Comparison of ENCODE assay signal across 8 cellular contexts in genomic region chr11:18633256-18634139, GRCh38. TPM values are rescaled to one million over a fixed set of nuclear protein-coding genes. Genes with fewer than 3 reads are reported as not detected.
DNase-seq lines count a peak whose midpoint lies in the region; ATAC-seq and TF ChIP-seq lines count a peak whose summit lies in the region.

No MANE protein-coding gene starts in this region.

- POLR2A ChIA-PET in WTC11 (lab: Charles Lee), result interaction anchor here (0.9 to 1.6 kb wide), 4 partner anchors 19 to 107 kb away, joined by 4 to 6 read pairs (median 4); partner anchors contain the start of genes TSG101 and UEVLD

- intact Hi-C loops in sigmoid colon (cut with DNase I), result loop anchor here (2.0 to 5.0 kb wide), 6 partner anchors 45 to 311 kb away; partner anchors contain the start of genes GTF2H1, HPS5, LDHA and TMEM86A

- peaks cover 16% of the 10 kb centered on the region for H3K4me1 Mint-ChIP-seq in WTC11

- no peaks in the 10 kb centered on the region for H3K27me3 ChIP-seq in sigmoid colon

- WGBS in sigmoid colon, 2 donors, result 4 to 7% methylated on average over 31 of the region's 31 CpGs

- H3K4me3 Mint-ChIP-seq in WTC11, result peak overlapping the region; percentile 99

- peak overlapping the region; percentile 57 to 74 (median 68) for H3K4me3 ChIP-seq in sigmoid colon

- H3K9me3 ChIP-seq in sigmoid colon, result no peaks in the 10 kb centered on the region

- H3K27ac ChIP-seq in C4-2B, result peak overlapping the region; percentile 83
- H3K27ac ChIP-seq in sigmoid colon, result peak overlapping the region; percentile 90 to 95 (median 92)

- no peaks in the 10 kb centered on the region for H3K36me3 Mint-ChIP-seq in WTC11

- no peak for TF ChIP-seq POLR2A in sigmoid colon (IDR thresholded peaks at IDR 0.05)

- H3K9me3 Mint-ChIP-seq in WTC11, result no peaks in the 10 kb centered on the region

- no peak for TF ChIP-seq CTCF in C4-2B (conservative IDR thresholded peaks at IDR 0.05)
- no peak for TF ChIP-seq CTCF in WTC11 (IDR thresholded peaks at IDR 0.05)
- no peak for TF ChIP-seq CTCF in sigmoid colon (IDR thresholded peaks at IDR 0.05)

- no peak for TF ChIP-seq EP300 in sigmoid colon (IDR thresholded peaks at IDR 0.05)

- CTCF ChIA-PET in WTC11 (lab: Charles Lee), result interaction anchor here (0.9 to 2.2 kb wide), 6 partner anchors 17 to 518 kb away, joined by 3 to 7 read pairs (median 3); no protein-coding TSS in a partner anchor

- peak; percentile 33 for ATAC-seq in GM19035 (IDR thresholded peaks at IDR 0.05; ENCODE audit: unreplicated experiment)
- peak; percentile 59 for ATAC-seq in HG03139 (IDR thresholded peaks at IDR 0.05; ENCODE audit: unreplicated experiment)
- ATAC-seq in WTC11, result no peak

- H3K36me3 ChIP-seq in sigmoid colon, result no peaks in the 10 kb centered on the region

- H3K4me1 ChIP-seq in sigmoid colon, result peaks cover 0 to 24% (median 16%) of the 10 kb centered on the region in 4 donors

- DNase-seq in WTC11 (ENCODE audit: low spot score) (no peak), fibroblast of the conjunctiva (ENCODE audit: low read depth) (peak; percentile 32), sigmoid colon (peak; percentile 68), OCI-M2 (lab: John Stamatoyannopoulos, UW; ENCODE audit: unreplicated experiment) (no peak), SHP77 treated with DMSO at 0.1 percent for 48 hours (lab: John Stamatoyannopoulos, UW) (no peak)

- peaks cover 7% of the 10 kb centered on the region; the same call in 1 of the 2 replicates for H3K27me3 Mint-ChIP-seq in WTC11 (ENCODE audit: low read depth)

- peak overlapping the region; percentile 99 for H3K27ac Mint-ChIP-seq in WTC11

TF ChIP-seq in WTC11, 78 proteins besides CTCF, POLR2A, EP300 and RAD21:
- TF ChIP-seq ZBTB21 (CRISPR knock-in tag; IDR thresholded peaks at IDR 0.05; ENCODE audit: borderline replicate concordance) (no peak), AFF4 (CRISPR knock-in tag; IDR thresholded peaks at IDR 0.05; ENCODE audit: borderline replicate concordance) (no peak), ZSCAN18 (CRISPR knock-in tag; IDR thresholded peaks at IDR 0.05) (no peak), ETV6 (CRISPR knock-in tag; IDR thresholded peaks at IDR 0.05) (no peak), FOXP4 (CRISPR knock-in tag; IDR thresholded peaks at IDR 0.05) (no peak), JAZF1 (CRISPR knock-in tag; IDR thresholded peaks at IDR 0.05) (no peak), SP1 (CRISPR knock-in tag; conservative IDR thresholded peaks at IDR 0.05) (no peak), ZNF121 (CRISPR knock-in tag; IDR thresholded peaks at IDR 0.05) (no peak), IRF2 (CRISPR knock-in tag; IDR thresholded peaks at IDR 0.05; ENCODE audit: borderline replicate concordance, low read depth) (no peak), TEAD4 (CRISPR knock-in tag; IDR thresholded peaks at IDR 0.05) (no peak), E2F4 (CRISPR knock-in tag; IDR thresholded peaks at IDR 0.05; ENCODE audit: borderline replicate concordance, low read depth) (no peak), ZNF263 (CRISPR knock-in tag; IDR thresholded peaks at IDR 0.05; ENCODE audit: low read depth) (no peak), GABPB1 (CRISPR knock-in tag; IDR thresholded peaks at IDR 0.05) (no peak), FOXK1 (CRISPR knock-in tag; IDR thresholded peaks at IDR 0.05) (no peak), CREB1 (CRISPR knock-in tag; IDR thresholded peaks at IDR 0.05) (no peak), FOXP1 (CRISPR knock-in tag; IDR thresholded peaks at IDR 0.05; ENCODE audit: borderline replicate concordance) (no peak), ATF2 (CRISPR knock-in tag; IDR thresholded peaks at IDR 0.05; ENCODE audit: borderline replicate concordance, low read depth) (no peak), MYBL2 (CRISPR knock-in tag; IDR thresholded peaks at IDR 0.05) (no peak), SMAD3 (CRISPR knock-in tag; IDR thresholded peaks at IDR 0.05; ENCODE audit: borderline replicate concordance) (no peak), NFATC4 (CRISPR knock-in tag; IDR thresholded peaks at IDR 0.05) (no peak)

RNA-seq across cellular contexts. Expression of gene SPTY2D1, which starts 0.6 kb away (rescaled TPM):
- total RNA-seq in WTC11 (2021) (14.0 to 14.3 TPM (median 14.3 TPM) in 3 replicates), sigmoid colon (10 to 100 TPM in 3 of 4 donors, 1 to 10 TPM in 1; 9.6 to 16.3 (median 12.4) TPM)
- 1 to 10 TPM; 4.2 to 9.2 (median 8.4) TPM for polyA plus RNA-seq in sigmoid colon

RNA-seq across cellular contexts. Expression of gene MISFA, which starts 33.9 kb away (rescaled TPM):
- total RNA-seq in WTC11 (2021) (2.3 to 3.2 TPM (median 3.2 TPM) in 3 replicates), sigmoid colon (1 to 10 TPM in 1 of 4 donors, not detected in 3; 4.2 TPM)
- 1 to 10 TPM in 1 of 3 donors, under 1 TPM in 1, not detected in 1; 0.44 to 3.7 TPM for polyA plus RNA-seq in sigmoid colon

RNA-seq across cellular contexts. Expression of gene UEVLD, which starts 45.0 kb away (rescaled TPM):
- total RNA-seq in WTC11 (2021), result 6.7 to 8.6 TPM (median 7.5 TPM) in 3 replicates
- 10 to 100 TPM; 22.3 to 40.3 (median 28.8) TPM for total RNA-seq in sigmoid colon
- 10 to 100 TPM; 10.5 to 29.1 (median 12.0) TPM for polyA plus RNA-seq in sigmoid colon

Comparison
In these comparisons a context has a peak if more than half of its experiments do, and no peak if none do; other contexts are left out.
1. DNase-seq: peak in fibroblast of the conjunctiva (single experiment) and sigmoid colon (single experiment); none in WTC11 (single experiment), OCI-M2 (single experiment) and SHP77 treated with DMSO at 0.1 percent for 48 hours (single experiment).